ENCODE assay signal across 17 cellular contexts in the genomic region with DNA sequence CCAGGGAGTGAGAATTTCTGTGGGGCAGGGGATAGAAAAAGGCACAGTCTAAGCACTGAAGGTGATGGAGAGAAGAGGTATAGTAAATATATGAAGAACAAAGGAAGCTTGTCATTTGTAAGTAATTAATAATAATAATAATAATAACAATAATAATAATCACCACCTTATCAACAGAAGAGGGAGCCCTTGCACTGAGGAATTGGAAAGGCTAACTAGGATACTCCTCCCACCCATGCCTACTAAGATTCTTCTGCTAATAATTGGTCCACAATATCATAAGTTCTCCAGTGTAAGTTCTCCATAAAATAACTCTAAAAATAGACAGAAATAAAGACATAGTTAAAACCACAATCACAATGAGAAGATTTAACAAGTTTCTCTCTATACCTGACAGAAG. TPM values are rescaled to one million over a fixed set of nuclear protein-coding genes. Genes with fewer than 3 reads are reported as not detected.
DNase-seq lines count a peak whose midpoint lies in the region; ATAC-seq, FAIRE-seq and TF ChIP-seq lines count a peak whose summit lies in the region.
"Had no signal": no experiment of that assay in that cellular context is flagged by ENCODE, and none has a peak within 500 bp of the region (broad histone marks: within the 10 kb centered on the region; RNA-seq: fewer than 3 reads in every experiment).

No MANE protein-coding gene starts in this region.

- H3K36me3 ChIP-seq in KMS-11 (ENCODE audit: insufficient read depth) (no peaks in the 10 kb centered on the region), GM12878 (ENCODE audit: control insufficient read depth in 2 of 2, insufficient read depth in 2 of 2, low read length in 1 of 2) (no peaks in the 10 kb centered on the region), mucosa of descending colon (ENCODE audit: low read depth) (no peaks in the 10 kb centered on the region), sigmoid colon (no peaks in the 10 kb centered on the region)
- H3K36me3 ChIP-seq: uterus had no signal

- RAD21 ChIA-PET in GM12878 (lab: Charles Lee; ENCODE audit: unreplicated experiment) = interaction anchor here (1.0 to 2.6 kb wide), 3 partner anchors 8 to 278 kb away, joined by 3 to 19 read pairs (median 9); no protein-coding TSS in a partner anchor

- TF ChIP-seq EP300 in GM12878 (IDR thresholded peaks at IDR 0.05; ENCODE audit: borderline replicate concordance in 1 of 2, control insufficient read depth in 1 of 2, low read depth in 2 of 2, low read length in 2 of 2) (no peak), sigmoid colon (IDR thresholded peaks at IDR 0.05) (no peak)

- H3K4me3 Mint-ChIP-seq in Calu3 (ENCODE audit: low read depth, unreplicated experiment) = no peak overlapping the region
- H3K4me3 Mint-ChIP-seq in activated CD4-positive, alpha-beta memory T cell treated with anti-CD3 and anti-CD28 coated beads for 36 hours = no peak overlapping the region
- no peak overlapping the region for H3K4me3 Mint-ChIP-seq in activated naive CD4-positive, alpha-beta T cell treated with anti-CD3 and anti-CD28 coated beads for 36 hours

- H3K27ac ChIP-seq in KMS-11 (no peak overlapping the region), GM12878 (ENCODE audit: control insufficient read depth, insufficient read depth) (no peak overlapping the region), sigmoid colon (no peak overlapping the region)
- H3K27ac ChIP-seq: uterus had no signal

- ATAC-seq in GM12878 = no peak
- no peak for ATAC-seq in mucosa of descending colon
- ATAC-seq: left ventricle myocardium superior had no signal

- no peak for TF ChIP-seq CTCF in Calu3 (IDR thresholded peaks at IDR 0.05; ENCODE audit: unreplicated experiment)
- 0 out of 2 replicates have a peak, but pooled peaks have one; percentile 20 for TF ChIP-seq CTCF in KMS-11 (conservative IDR thresholded peaks at IDR 0.05; ENCODE audit: low read depth, low read length)
- TF ChIP-seq CTCF in GM12878 (IDR thresholded peaks at IDR 0.05 in 2 of 3, conservative IDR thresholded peaks at IDR 0.05 in 1 of 3; ENCODE audit: control insufficient read depth in 2 of 3, extremely low read depth in 1 of 3, insufficient read depth in 1 of 3, low read depth in 3 of 3, low read length in 3 of 3) = peak in 1 of 3 experiments; percentile 16; a peak in 1 of 6 replicates
- no peak for TF ChIP-seq CTCF in mucosa of descending colon (IDR thresholded peaks at IDR 0.05)
- no peak for TF ChIP-seq CTCF in sigmoid colon (IDR thresholded peaks at IDR 0.05)

- TF ChIP-seq POLR2A in GM12878 (IDR thresholded peaks at IDR 0.05; ENCODE audit: low read depth, low read length) (no peak), sigmoid colon (IDR thresholded peaks at IDR 0.05) (no peak)

- H3K9me3 ChIP-seq in GM12878 (replicated peaks; ENCODE audit: control insufficient read depth, insufficient read depth, low read length) = no peaks in the 10 kb centered on the region
- H3K9me3 ChIP-seq in mucosa of descending colon = no peaks in the 10 kb centered on the region
- H3K9me3 ChIP-seq in sigmoid colon = peaks cover 0 to 2% (median 0%) of the 10 kb centered on the region in 4 donors
- H3K9me3 ChIP-seq: uterus had no signal

- no peaks in the 10 kb centered on the region for H3K27me3 ChIP-seq in KMS-11 (ENCODE audit: insufficient read depth, low read depth)
- no peaks in the 10 kb centered on the region for H3K27me3 ChIP-seq in GM12878 (replicated peaks in 1 of 2; ENCODE audit: control insufficient read depth in 2 of 2, insufficient read depth in 2 of 2, low read length in 1 of 2)
- no peaks in the 10 kb centered on the region for H3K27me3 ChIP-seq in sigmoid colon
- H3K27me3 ChIP-seq: uterus had no signal

- H3K4me2 ChIP-seq in KMS-11 (no peak overlapping the region), GM12878 (ENCODE audit: control insufficient read depth, insufficient read depth) (no peak overlapping the region)

- no peaks in the 10 kb centered on the region for H3K4me1 Mint-ChIP-seq in Calu3 (ENCODE audit: low read depth, unreplicated experiment)
- H3K4me1 Mint-ChIP-seq in activated CD4-positive, alpha-beta memory T cell treated with anti-CD3 and anti-CD28 coated beads for 36 hours (ENCODE audit: low read depth) = no peaks in the 10 kb centered on the region
- H3K4me1 Mint-ChIP-seq in activated naive CD4-positive, alpha-beta T cell treated with anti-CD3 and anti-CD28 coated beads for 36 hours (ENCODE audit: low read depth) = no peaks in the 10 kb centered on the region

- in situ Hi-C loops in GM12878 (cut with MboI) = no loop called here

- SMC1A ChIA-PET in GM12878 (lab: Charles Lee; ENCODE audit: uncharacterized antibody, unreplicated experiment) = interaction anchor here (1.1 to 3.4 kb wide), 3 partner anchors 50 to 212 kb away, joined by 3 to 20 read pairs (median 6); no protein-coding TSS in a partner anchor

- H2AFZ ChIP-seq in KMS-11 (ENCODE audit: low read depth) = no peak overlapping the region
- no peak overlapping the region for H2AFZ ChIP-seq in GM12878 (ENCODE audit: control insufficient read depth, low read depth, low read length)

- peak; percentile 59 for TF ChIP-seq RAD21 in GM12878 (IDR thresholded peaks at IDR 0.05; ENCODE audit: insufficient read depth, low read depth, low read length)

- no peaks in the 10 kb centered on the region for H3K79me2 ChIP-seq in KMS-11 (ENCODE audit: insufficient read depth, low read depth)
- H3K79me2 ChIP-seq in GM12878 (ENCODE audit: control insufficient read depth, insufficient read depth, low read length) = no peaks in the 10 kb centered on the region

- CTCF ChIA-PET in Calu3 (lab: Charles Lee) = interaction anchor here (0.6 to 1.4 kb wide), 6 partner anchors 18 to 277 kb away, joined by 3 to 5 read pairs (median 3); no protein-coding TSS in a partner anchor
- CTCF ChIA-PET in GM12878 (lab: Yijun Ruan, JAX) = interaction anchor here (1.1 to 3.2 kb wide), 6 partner anchors 17 to 277 kb away, joined by 3 to 30 read pairs (median 6); no protein-coding TSS in a partner anchor
- CTCF ChIA-PET in activated CD4-positive, alpha-beta memory T cell treated with anti-CD3 and anti-CD28 coated beads for 36 hours (lab: Charles Lee) = interaction anchor here (1.5 kb wide), 1 partner anchor 278 kb away, joined by 5 read pairs; no protein-coding TSS in a partner anchor
- CTCF ChIA-PET in activated naive CD4-positive, alpha-beta T cell treated with anti-CD3 and anti-CD28 coated beads for 36 hours (lab: Charles Lee) = interaction anchor here (1.6 kb wide), 1 partner anchor 275 kb away, joined by 3 read pairs; no protein-coding TSS in a partner anchor

- intact Hi-C loops in Calu3 (cut with micrococcal nuclease; ENCODE audit: unreplicated experiment) = loop anchor here (1.0 to 5.0 kb wide), 3 partner anchors 213 to 321 kb away; no protein-coding TSS in a partner anchor
- intact Hi-C loops in GM12878 (cut with micrococcal nuclease; ENCODE audit: unreplicated experiment) = loop anchor here (1.0 kb wide), 1 partner anchor 213 kb away; no protein-coding TSS in a partner anchor
- intact Hi-C loops in activated CD4-positive, alpha-beta memory T cell treated with anti-CD3 and anti-CD28 coated beads for 36 hours (cut with micrococcal nuclease) = loop anchor here (10.0 kb wide), 1 partner anchor 209 kb away; a partner anchor contains a TSS
- intact Hi-C loops in mucosa of descending colon (cut with DNase I, micrococcal nuclease) = no loop called here
- intact Hi-C loops in activated naive CD4-positive, alpha-beta T cell treated with anti-CD3 and anti-CD28 coated beads for 36 hours (cut with micrococcal nuclease) = loop anchor here (2.0 kb wide), 1 partner anchor 213 kb away; no protein-coding TSS in a partner anchor
- intact Hi-C loops in sigmoid colon (cut with DNase I) = no loop called here

- H3K4me3 ChIP-seq in KMS-11 (IDR thresholded peaks at IDR 0.05; ENCODE audit: insufficient read depth, low read depth, low read length) = no peak overlapping the region
- no peak overlapping the region for H3K4me3 ChIP-seq in GM12878
- no peak overlapping the region for H3K4me3 ChIP-seq in mucosa of descending colon
- H3K4me3 ChIP-seq in sigmoid colon = no peak overlapping the region
- H3K4me3 ChIP-seq: uterus had no signal

- no peaks in the 10 kb centered on the region for H3K27me3 Mint-ChIP-seq in Calu3 (ENCODE audit: unreplicated experiment)
- H3K27me3 Mint-ChIP-seq in activated CD4-positive, alpha-beta memory T cell treated with anti-CD3 and anti-CD28 coated beads for 36 hours = peaks cover 20% of the 10 kb centered on the region
- H3K27me3 Mint-ChIP-seq in activated naive CD4-positive, alpha-beta T cell treated with anti-CD3 and anti-CD28 coated beads for 36 hours (ENCODE audit: low read depth) = peaks cover 17% of the 10 kb centered on the region

- POLR2A ChIA-PET in GM12878 (lab: Charles Lee) = no interaction called here
- POLR2A ChIA-PET in activated CD4-positive, alpha-beta memory T cell treated with anti-CD3 and anti-CD28 coated beads for 36 hours (lab: Charles Lee) = no interaction called here

- H3K4me1 ChIP-seq in KMS-11 (ENCODE audit: low read depth, poor library complexity, severe bottlenecking) (no peaks in the 10 kb centered on the region), GM12878 (ENCODE audit: control insufficient read depth, insufficient read depth, low read length) (no peaks in the 10 kb centered on the region), mucosa of descending colon (ENCODE audit: low read depth) (no peaks in the 10 kb centered on the region), sigmoid colon (no peaks in the 10 kb centered on the region)
- H3K4me1 ChIP-seq: uterus had no signal

- FAIRE-seq in GM12878 (lab: Jason Lieb, UNC) = no peak

- no peak overlapping the region for H3K9ac ChIP-seq in KMS-11
- H3K9ac ChIP-seq in GM12878 (ENCODE audit: control insufficient read depth, insufficient read depth, low read length) = no peak overlapping the region

- BruUV-seq in Calu3 (replicated peaks; lab: Mats Ljungman, UMichigan) (no TSS peak), GM12878 (replicated peaks; lab: Mats Ljungman, UMichigan) (no TSS peak)

- H3K9me3 Mint-ChIP-seq in Calu3 (ENCODE audit: low read depth, unreplicated experiment) = no peaks in the 10 kb centered on the region
- H3K9me3 Mint-ChIP-seq in activated CD4-positive, alpha-beta memory T cell treated with anti-CD3 and anti-CD28 coated beads for 36 hours = no peaks in the 10 kb centered on the region
- no peaks in the 10 kb centered on the region for H3K9me3 Mint-ChIP-seq in activated naive CD4-positive, alpha-beta T cell treated with anti-CD3 and anti-CD28 coated beads for 36 hours

- peak; percentile 29 for DNase-seq in Calu3
- no peak for DNase-seq in GM12878 (ENCODE audit: low read depth, low spot score)
- peak; percentile 18 for DNase-seq in iPS-NIHi7 (ENCODE audit: extremely low spot score)
- DNase-seq in activated CD4-positive, alpha-beta memory T cell treated with anti-CD3 and anti-CD28 coated beads for 36 hours = no peak
- DNase-seq in mucosa of descending colon = no peak
- DNase-seq in activated naive CD4-positive, alpha-beta T cell treated with anti-CD3 and anti-CD28 coated beads for 36 hours = no peak
- DNase-seq in sigmoid colon = no peak
- DNase-seq: activated CD4-positive, alpha-beta T cell treated with anti-CD3 and anti-CD28 coated beads, Interleukin-2, amount 50 U/mL, for 1 hour; left ventricle myocardium superior; NCI-H1417; nucleus accumbens; stimulated activated CD4-positive, alpha-beta T cell treated with anti-CD3 and anti-CD28 coated beads, Interleukin-15, amount 100 ng/mL, for 24 hours; uterus had no signal

- no peak overlapping the region for H3K27ac Mint-ChIP-seq in Calu3 (ENCODE audit: unreplicated experiment)
- no peak overlapping the region for H3K27ac Mint-ChIP-seq in activated CD4-positive, alpha-beta memory T cell treated with anti-CD3 and anti-CD28 coated beads for 36 hours
- no peak overlapping the region for H3K27ac Mint-ChIP-seq in activated naive CD4-positive, alpha-beta T cell treated with anti-CD3 and anti-CD28 coated beads for 36 hours

- no peaks in the 10 kb centered on the region for H3K36me3 Mint-ChIP-seq in Calu3 (ENCODE audit: insufficient read depth, unreplicated experiment)
- no peaks in the 10 kb centered on the region for H3K36me3 Mint-ChIP-seq in activated CD4-positive, alpha-beta memory T cell treated with anti-CD3 and anti-CD28 coated beads for 36 hours
- no peaks in the 10 kb centered on the region for H3K36me3 Mint-ChIP-seq in activated naive CD4-positive, alpha-beta T cell treated with anti-CD3 and anti-CD28 coated beads for 36 hours (ENCODE audit: low read depth)

- H4K20me1 ChIP-seq in KMS-11 (ENCODE audit: insufficient read depth) = no peaks in the 10 kb centered on the region
- H4K20me1 ChIP-seq in GM12878 (ENCODE audit: control insufficient read depth, insufficient read depth) = no peaks in the 10 kb centered on the region

RNA-seq across cellular contexts. Expression of a gene that starts 0.9 kb away (rescaled TPM):
- not detected in 2 replicates for total RNA-seq in Calu3 (2022)
- total RNA-seq in GM12878 (2013; cell fraction: nucleolus; rRNA removed) = not detected in 2 replicates
- not detected in 2 replicates for total RNA-seq in GM12878 (2014; rRNA removed)
- total RNA-seq in GM12878 (2014; rRNA removed; fragmentation: Illumina TruSeq; extraction: Trizol) = not detected in 2 replicates
- total RNA-seq in GM12878 (2021) = not detected in 2 replicates
- polyA plus RNA-seq in GM12878 (2011; ENCODE audit: low read depth) = not detected
- not detected in 2 replicates for polyA plus RNA-seq in GM12878 (2011; rRNA removed)
- not detected in 2 replicates for polyA plus RNA-seq in GM12878 (2011; cell fraction: cytosol; rRNA removed)
- polyA plus RNA-seq in GM12878 (2011; cell fraction: nucleus; rRNA removed) = not detected in 2 replicates
- polyA plus RNA-seq in GM12878 (2012) = not detected in 2 replicates
- not detected in 2 replicates for polyA plus RNA-seq in GM12878 (2014; fragmentation: Illumina TruSeq; extraction: Trizol)
- not detected for polyA plus RNA-seq in GM12878 (2014; fragmentation: Nextera tagmentation; extraction: Ambion mirVana)
- polyA plus RNA-seq in GM12878 (2014; rRNA removed) = not detected in 2 replicates
- not detected for polyA plus RNA-seq in GM12878 (2016; fragmentation: Nextera tagmentation; extraction: Ambion mirVana)
- polyA minus RNA-seq in GM12878 (2011; rRNA and poly(A)+ RNA removed) = not detected in 2 replicates
- not detected in 2 replicates for polyA minus RNA-seq in GM12878 (2011; cell fraction: cytosol; rRNA and poly(A)+ RNA removed)
- polyA minus RNA-seq in GM12878 (2011; cell fraction: nucleus; rRNA and poly(A)+ RNA removed) = not detected in 2 replicates
- total RNA-seq in activated CD4-positive, alpha-beta memory T cell treated with anti-CD3 and anti-CD28 coated beads for 36 hours = not detected
- not detected for total RNA-seq in mucosa of descending colon
- total RNA-seq in activated naive CD4-positive, alpha-beta T cell treated with anti-CD3 and anti-CD28 coated beads for 36 hours = not detected
- not detected for total RNA-seq in sigmoid colon
- not detected for polyA plus RNA-seq in sigmoid colon
- total RNA-seq: cerebellum, frontal cortex, G401, left ventricle myocardium superior, uterus had no signal

RNA-seq across cellular contexts. Expression of a gene that starts 7.3 kb away (rescaled TPM):
- not detected in 2 replicates for total RNA-seq in Calu3 (2022)
- not detected in 2 replicates for total RNA-seq in GM12878 (2013; cell fraction: nucleolus; rRNA removed)
- total RNA-seq in GM12878 (2014; rRNA removed) = not detected in 2 replicates
- not detected in 2 replicates for total RNA-seq in GM12878 (2014; rRNA removed; fragmentation: Illumina TruSeq; extraction: Trizol)
- not detected in 2 replicates for total RNA-seq in GM12878 (2021)
- polyA plus RNA-seq in GM12878 (2011; ENCODE audit: low read depth) = not detected
- polyA plus RNA-seq in GM12878 (2011; rRNA removed) = not detected in 2 replicates
- not detected in 2 replicates for polyA plus RNA-seq in GM12878 (2011; cell fraction: cytosol; rRNA removed)
- not detected in 2 replicates for polyA plus RNA-seq in GM12878 (2011; cell fraction: nucleus; rRNA removed)
- not detected in 2 replicates for polyA plus RNA-seq in GM12878 (2012)
- polyA plus RNA-seq in GM12878 (2014; fragmentation: Illumina TruSeq; extraction: Trizol) = not detected in 2 replicates
- polyA plus RNA-seq in GM12878 (2014; fragmentation: Nextera tagmentation; extraction: Ambion mirVana) = not detected
- polyA plus RNA-seq in GM12878 (2014; rRNA removed) = not detected in 2 replicates
- polyA plus RNA-seq in GM12878 (2016; fragmentation: Nextera tagmentation; extraction: Ambion mirVana) = not detected
- not detected in 2 replicates for polyA minus RNA-seq in GM12878 (2011; rRNA and poly(A)+ RNA removed)
- polyA minus RNA-seq in GM12878 (2011; cell fraction: cytosol; rRNA and poly(A)+ RNA removed) = not detected in 2 replicates
- not detected in 2 replicates for polyA minus RNA-seq in GM12878 (2011; cell fraction: nucleus; rRNA and poly(A)+ RNA removed)
- total RNA-seq in activated CD4-positive, alpha-beta memory T cell treated with anti-CD3 and anti-CD28 coated beads for 36 hours = not detected
- not detected for total RNA-seq in mucosa of descending colon
- total RNA-seq in activated naive CD4-positive, alpha-beta T cell treated with anti-CD3 and anti-CD28 coated beads for 36 hours = not detected
- not detected for total RNA-seq in sigmoid colon
- polyA plus RNA-seq in sigmoid colon = not detected
- total RNA-seq: cerebellum, frontal cortex, G401, left ventricle myocardium superior, uterus had no signal

RNA-seq across cellular contexts. Expression of a gene that starts 19.4 kb away (rescaled TPM):
- not detected in 2 replicates for total RNA-seq in Calu3 (2022)
- total RNA-seq in GM12878 (2013; cell fraction: nucleolus; rRNA removed) = not detected in 2 replicates
- not detected in 2 replicates for total RNA-seq in GM12878 (2014; rRNA removed)
- not detected in 2 replicates for total RNA-seq in GM12878 (2014; rRNA removed; fragmentation: Illumina TruSeq; extraction: Trizol)
- total RNA-seq in GM12878 (2021) = not detected in 2 replicates
- polyA plus RNA-seq in GM12878 (2011; ENCODE audit: low read depth) = not detected
- not detected in 2 replicates for polyA plus RNA-seq in GM12878 (2011; rRNA removed)
- polyA plus RNA-seq in GM12878 (2011; cell fraction: cytosol; rRNA removed) = not detected in 2 replicates
- not detected in 2 replicates for polyA plus RNA-seq in GM12878 (2011; cell fraction: nucleus; rRNA removed)
- polyA plus RNA-seq in GM12878 (2012) = not detected in 2 replicates
- not detected in 2 replicates for polyA plus RNA-seq in GM12878 (2014; fragmentation: Illumina TruSeq; extraction: Trizol)
- polyA plus RNA-seq in GM12878 (2014; fragmentation: Nextera tagmentation; extraction: Ambion mirVana) = not detected
- polyA plus RNA-seq in GM12878 (2014; rRNA removed) = not detected in 2 replicates
- polyA plus RNA-seq in GM12878 (2016; fragmentation: Nextera tagmentation; extraction: Ambion mirVana) = not detected
- polyA minus RNA-seq in GM12878 (2011; rRNA and poly(A)+ RNA removed) = not detected in 2 replicates
- not detected in 2 replicates for polyA minus RNA-seq in GM12878 (2011; cell fraction: cytosol; rRNA and poly(A)+ RNA removed)
- polyA minus RNA-seq in GM12878 (2011; cell fraction: nucleus; rRNA and poly(A)+ RNA removed) = not detected in 2 replicates
- not detected for total RNA-seq in activated CD4-positive, alpha-beta memory T cell treated with anti-CD3 and anti-CD28 coated beads for 36 hours
- total RNA-seq in mucosa of descending colon = not detected
- total RNA-seq in activated naive CD4-positive, alpha-beta T cell treated with anti-CD3 and anti-CD28 coated beads for 36 hours = not detected
- total RNA-seq in sigmoid colon = not detected
- not detected for polyA plus RNA-seq in sigmoid colon
- total RNA-seq: cerebellum, frontal cortex, G401, left ventricle myocardium superior, uterus had no signal

RNA-seq across cellular contexts. Expression of a gene that starts 38.7 kb away (rescaled TPM):
- total RNA-seq in Calu3 (2022) (not detected in 2 replicates), GM12878 (2014; rRNA removed) (not detected in 2 replicates), GM12878 (2014; rRNA removed; fragmentation: Illumina TruSeq; extraction: Trizol) (not detected in 2 replicates), GM12878 (2021) (not detected in 2 replicates), mucosa of descending colon (not detected), sigmoid colon (not detected)
- not detected in 2 replicates for total RNA-seq in GM12878 (2013; cell fraction: nucleolus; rRNA removed)
- not detected for polyA plus RNA-seq in GM12878 (2011; ENCODE audit: low read depth)
- polyA plus RNA-seq in GM12878 (2011; rRNA removed) (not detected in 2 replicates), GM12878 (2014; fragmentation: Illumina TruSeq; extraction: Trizol) (not detected in 2 replicates), GM12878 (2014; fragmentation: Nextera tagmentation; extraction: Ambion mirVana) (not detected), GM12878 (2014; rRNA removed) (not detected in 2 replicates), GM12878 (2016; fragmentation: Nextera tagmentation; extraction: Ambion mirVana) (not detected), sigmoid colon (not detected)
- not detected in 2 replicates for polyA plus RNA-seq in GM12878 (2011; cell fraction: cytosol; rRNA removed)
- not detected in 2 replicates for polyA plus RNA-seq in GM12878 (2011; cell fraction: nucleus; rRNA removed)
- polyA plus RNA-seq in GM12878 (2012) = not detected in 2 replicates
- not detected in 2 replicates for polyA minus RNA-seq in GM12878 (2011; rRNA and poly(A)+ RNA removed)
- polyA minus RNA-seq in GM12878 (2011; cell fraction: cytosol; rRNA and poly(A)+ RNA removed) = not detected in 2 replicates
- polyA minus RNA-seq in GM12878 (2011; cell fraction: nucleus; rRNA and poly(A)+ RNA removed) = not detected in 2 replicates
- total RNA-seq in activated CD4-positive, alpha-beta memory T cell treated with anti-CD3 and anti-CD28 coated beads for 36 hours = not detected
- total RNA-seq in activated naive CD4-positive, alpha-beta T cell treated with anti-CD3 and anti-CD28 coated beads for 36 hours = not detected
- total RNA-seq: cerebellum, frontal cortex, G401, left ventricle myocardium superior, uterus had no signal

Comparison
In these comparisons a context has a peak if more than half of its experiments do, and no peak if none do; other contexts are left out.
1. DNase-seq: peak in Calu3 (single experiment) and iPS-NIHi7 (single experiment); none in GM12878 (single experiment), activated CD4-positive, alpha-beta memory T cell treated with anti-CD3 and anti-CD28 coated beads for 36 hours (single experiment), mucosa of descending colon (0 of 3), activated naive CD4-positive, alpha-beta T cell treated with anti-CD3 and anti-CD28 coated beads for 36 hours (single experiment) and sigmoid colon (single experiment).
2. intact Hi-C loops: an anchor here in Calu3 (1.0 to 5.0 kb wide), GM12878 (1.0 kb wide), activated CD4-positive, alpha-beta memory T cell treated with anti-CD3 and anti-CD28 coated beads for 36 hours (10.0 kb wide) and activated naive CD4-positive, alpha-beta T cell treated with anti-CD3 and anti-CD28 coated beads for 36 hours (2.0 kb wide); none called in mucosa of descending colon and sigmoid colon.